10 cellular contexts compared by ENCODE assay signal in genomic region chr10:59006511-59007306, GRCh38.
DNase-seq lines count a peak whose midpoint lies in the region; ATAC-seq and TF ChIP-seq lines count a peak whose summit lies in the region.
"Had no signal": no experiment of that assay in that cellular context is flagged by ENCODE, and none has a peak within 500 bp of the region (broad histone marks: within the 10 kb centered on the region; RNA-seq: fewer than 3 reads in every experiment).

No MANE protein-coding gene starts in this region.

- no peaks in the 10 kb centered on the region for H3K27me3 ChIP-seq in lower lobe of right lung (ENCODE audit: low read depth)
- H3K27me3 ChIP-seq in A673 (replicated peaks; ENCODE audit: insufficient read depth, low read depth, low read length, poor library complexity): no peaks in the 10 kb centered on the region
- H3K27me3 ChIP-seq: SJCRH30 had no signal

- DNase-seq in Caki2 (ENCODE audit: low read depth) (peak; percentile 68), HS-27A (ENCODE audit: low read depth) (peak; percentile 9), lower lobe of right lung (no peak), A673 (ENCODE audit: low spot score) (no peak), T-helper 1 cell (no peak)
- DNase-seq: SJCRH30 had no signal

- in situ Hi-C loops in Caki2 (cut with HindIII; ENCODE audit: low pct_unique_long_range_greater_than_20kb, low sequenced_read_pairs): no loop called here

- TF ChIP-seq CTCF in lower lobe of right lung (IDR thresholded peaks at IDR 0.05) (no peak), A673 (conservative IDR thresholded peaks at IDR 0.05; ENCODE audit: low read depth, low read length) (no peak)

- no peak overlapping the region for H3K4me3 ChIP-seq in lower lobe of right lung
- no peak overlapping the region for H3K4me3 ChIP-seq in A673 (ENCODE audit: low read depth, low read length, poor library complexity, severe bottlenecking)
- H3K4me3 ChIP-seq: SJCRH30, skin epidermis had no signal

- BruUV-seq in A673 (replicated peaks; lab: Mats Ljungman, UMichigan): no TSS peak

- POLR2A ChIA-PET in A673 (lab: Charles Lee; ENCODE audit: low non-redundant PET): no interaction called here

- H3K27ac ChIP-seq in cingulate gyrus (ENCODE audit: low read depth, low read length) (peak overlapping the region; percentile 88), lower lobe of right lung (no peak overlapping the region), A673 (ENCODE audit: low read depth, low read length, poor library complexity, severe bottlenecking) (no peak overlapping the region)
- H3K27ac ChIP-seq: SJCRH30, skin epidermis had no signal

- intact Hi-C loops in lower lobe of right lung (cut with DNase I): no loop called here
- intact Hi-C loops in A673 (cut with micrococcal nuclease; ENCODE audit: unreplicated experiment): no loop called here

- no peaks in the 10 kb centered on the region for H3K36me3 ChIP-seq in lower lobe of right lung
- no peaks in the 10 kb centered on the region for H3K36me3 ChIP-seq in A673 (ENCODE audit: insufficient read depth, low read length, poor library complexity, severe bottlenecking)
- H3K36me3 ChIP-seq: SJCRH30 had no signal

- CTCF ChIA-PET in A673 (lab: Charles Lee): no interaction called here

- H3K9me3 ChIP-seq in lower lobe of right lung: no peaks in the 10 kb centered on the region
- H3K9me3 ChIP-seq in A673 (ENCODE audit: low read depth, low read length, poor library complexity, severe bottlenecking): no peaks in the 10 kb centered on the region
- H3K9me3 ChIP-seq: SJCRH30 had no signal

- H3K4me1 ChIP-seq in lower lobe of right lung: no peaks in the 10 kb centered on the region
- no peaks in the 10 kb centered on the region for H3K4me1 ChIP-seq in A673 (ENCODE audit: insufficient read depth, low read length, poor library complexity, severe bottlenecking)
- H3K4me1 ChIP-seq: SJCRH30 had no signal

- peak; percentile 30 to 35 for ATAC-seq in lower lobe of right lung
- no peak for ATAC-seq in HG03135 (IDR thresholded peaks at IDR 0.05; ENCODE audit: unreplicated experiment)
- no peak for ATAC-seq in HG02642 (IDR thresholded peaks at IDR 0.05; ENCODE audit: poor library complexity, unreplicated experiment)

Comparison
In these comparisons a context has a peak if more than half of its experiments do, and no peak if none do; other contexts are left out.
1. DNase-seq: peak in Caki2 (single experiment) and HS-27A (single experiment); none in lower lobe of right lung (single experiment), A673 (single experiment) and T-helper 1 cell (0 of 5).
2. ATAC-seq: peak in lower lobe of right lung (2 of 2); none in HG03135 (single experiment) and HG02642 (single experiment).